12 cellular contexts compared by ENCODE assay signal in the genomic region with DNA sequence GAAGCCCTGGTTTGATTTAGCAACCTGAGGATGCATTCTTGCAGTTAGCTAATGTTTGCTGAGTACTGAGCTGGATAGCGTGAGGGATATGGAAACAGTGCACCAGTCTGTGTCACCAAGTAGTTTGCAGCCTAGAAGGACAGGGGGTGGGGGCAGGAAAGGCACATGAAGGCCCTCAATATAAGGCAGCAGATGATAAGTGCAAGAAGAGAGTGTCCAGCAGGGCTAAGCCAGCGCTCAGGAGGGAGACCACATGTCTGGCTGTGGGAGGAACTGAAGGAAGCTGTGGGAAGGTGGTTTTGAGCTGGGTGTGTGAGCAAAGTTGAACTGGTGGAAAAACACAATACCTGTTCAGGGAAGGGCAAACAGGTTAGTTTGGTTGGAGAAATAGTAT. TPM values are rescaled to one million over a fixed set of nuclear protein-coding genes. Genes with fewer than 3 reads are reported as not detected.
DNase-seq lines count a peak whose midpoint lies in the region; ATAC-seq and TF ChIP-seq lines count a peak whose summit lies in the region.
"Had no signal": no experiment of that assay in that cellular context is flagged by ENCODE, and none has a peak within 500 bp of the region (broad histone marks: within the 10 kb centered on the region; RNA-seq: fewer than 3 reads in every experiment).

No MANE protein-coding gene starts in this region.

- peak overlapping the region; percentile 58; the same call in 1 of the 2 replicates for H3K4me2 ChIP-seq in OCI-LY3 (ENCODE audit: low read length)

- H3K9me3 ChIP-seq in OCI-LY3 (ENCODE audit: insufficient read depth, low read length) (no peaks in the 10 kb centered on the region), adrenal gland (replicated peaks in 1 of 3) (no peaks in the 10 kb centered on the region)
- H3K9me3 ChIP-seq: colonic mucosa had no signal

- H3K27me3 Mint-ChIP-seq in activated T-cell treated with anti-CD3 and anti-CD28 coated beads, Interleukin-2, amount 50 U/mL, for 4 hours (ENCODE audit: low read depth), result no peaks in the 10 kb centered on the region
- no peaks in the 10 kb centered on the region for H3K27me3 Mint-ChIP-seq in stimulated activated naive CD8-positive, alpha-beta T cell treated with anti-CD3 and anti-CD28 coated beads, Interleukin-15, amount 100 ng/mL, for 72 hours
- H3K27me3 Mint-ChIP-seq: activated naive CD4-positive, alpha-beta T cell treated with anti-CD3 and anti-CD28 coated beads, Interleukin-2, amount 50 U/mL, for 24 hours; stimulated activated memory B cell treated with anti-CD40 and anti-IgM and Interleukin-4, amounts not matched to agents 10 μg/mL and 1 μg/mL and 100 μg/mL, for 72 hours had no signal

- TF ChIP-seq CTCF in OCI-LY3 (IDR thresholded peaks at IDR 0.05; ENCODE audit: low read depth, low read length) (no peak), adrenal gland (IDR thresholded peaks at IDR 0.05) (no peak)

- no peak for DNase-seq in activated T-cell treated with anti-CD3 and anti-CD28 coated beads, Interleukin-2, amount 50 U/mL, for 4 hours
- DNase-seq in activated T-cell treated with anti-CD3 and anti-CD28 coated beads for 4 hours (no peak), epithelial cell of prostate (ENCODE audit: low read depth, low spot score) (peak; percentile 44), amniotic stem cell (lab: John Stamatoyannopoulos, UW) (no peak), H7 (no peak), adrenal gland (no peak)
- no peak for DNase-seq in stimulated activated naive CD8-positive, alpha-beta T cell treated with anti-CD3 and anti-CD28 coated beads, Interleukin-15, amount 100 ng/mL, for 72 hours

- peak overlapping the region; percentile 17 for H3K4me3 Mint-ChIP-seq in activated T-cell treated with anti-CD3 and anti-CD28 coated beads, Interleukin-2, amount 50 U/mL, for 4 hours
- no peak overlapping the region for H3K4me3 Mint-ChIP-seq in stimulated activated naive CD8-positive, alpha-beta T cell treated with anti-CD3 and anti-CD28 coated beads, Interleukin-15, amount 100 ng/mL, for 72 hours
- H3K4me3 Mint-ChIP-seq: stimulated activated memory B cell treated with anti-CD40 and anti-IgM and Interleukin-4, amounts not matched to agents 10 μg/mL and 1 μg/mL and 100 μg/mL, for 72 hours had no signal

- no peaks in the 10 kb centered on the region for H3K9me3 Mint-ChIP-seq in activated T-cell treated with anti-CD3 and anti-CD28 coated beads, Interleukin-2, amount 50 U/mL, for 4 hours
- H3K9me3 Mint-ChIP-seq in stimulated activated naive CD8-positive, alpha-beta T cell treated with anti-CD3 and anti-CD28 coated beads, Interleukin-15, amount 100 ng/mL, for 72 hours, result no peaks in the 10 kb centered on the region
- H3K9me3 Mint-ChIP-seq: activated naive CD4-positive, alpha-beta T cell treated with anti-CD3 and anti-CD28 coated beads, Interleukin-2, amount 50 U/mL, for 24 hours; stimulated activated memory B cell treated with anti-CD40 and anti-IgM and Interleukin-4, amounts not matched to agents 10 μg/mL and 1 μg/mL and 100 μg/mL, for 72 hours had no signal

- ATAC-seq in activated T-cell treated with anti-CD3 and anti-CD28 coated beads, Interleukin-2, amount 50 U/mL, for 4 hours, result peak; percentile 15 to 34
- ATAC-seq in stimulated activated naive CD8-positive, alpha-beta T cell treated with anti-CD3 and anti-CD28 coated beads, Interleukin-15, amount 100 ng/mL, for 72 hours, result peak; percentile 27

- H3K4me3 ChIP-seq in OCI-LY3 (ENCODE audit: low read length) (no peak overlapping the region), H7 (ENCODE audit: insufficient read depth, low read depth, low read length) (no peak overlapping the region), adrenal gland (no peak overlapping the region)
- H3K4me3 ChIP-seq: colonic mucosa had no signal

- no peaks in the 10 kb centered on the region for H3K36me3 Mint-ChIP-seq in activated T-cell treated with anti-CD3 and anti-CD28 coated beads, Interleukin-2, amount 50 U/mL, for 4 hours (ENCODE audit: insufficient read depth)
- H3K36me3 Mint-ChIP-seq: activated naive CD4-positive, alpha-beta T cell treated with anti-CD3 and anti-CD28 coated beads, Interleukin-2, amount 50 U/mL, for 24 hours; stimulated activated memory B cell treated with anti-CD40 and anti-IgM and Interleukin-4, amounts not matched to agents 10 μg/mL and 1 μg/mL and 100 μg/mL, for 72 hours had no signal

- H3K27ac Mint-ChIP-seq in stimulated activated naive CD8-positive, alpha-beta T cell treated with anti-CD3 and anti-CD28 coated beads, Interleukin-15, amount 100 ng/mL, for 72 hours, result no peak overlapping the region
- H3K27ac Mint-ChIP-seq: stimulated activated memory B cell treated with anti-CD40 and anti-IgM and Interleukin-4, amounts not matched to agents 10 μg/mL and 1 μg/mL and 100 μg/mL, for 72 hours had no signal

- H3K27me3 ChIP-seq in OCI-LY3 (ENCODE audit: low read depth, low read length) (peaks cover 41% of the 10 kb centered on the region), H7 (ENCODE audit: control insufficient read depth, insufficient read depth, low read length) (peaks cover 4% of the 10 kb centered on the region; the same call in 1 of the 2 replicates), adrenal gland (no peaks in the 10 kb centered on the region)
- H3K27me3 ChIP-seq: colonic mucosa had no signal

- H3K36me3 ChIP-seq in OCI-LY3 (replicated peaks; ENCODE audit: low read depth, low read length), result no peaks in the 10 kb centered on the region
- H3K36me3 ChIP-seq in H7 (replicated peaks; ENCODE audit: control insufficient read depth, insufficient read depth, low read length), result no peaks in the 10 kb centered on the region
- H3K36me3 ChIP-seq in adrenal gland (replicated peaks in 1 of 2), result no peaks in the 10 kb centered on the region
- H3K36me3 ChIP-seq: colonic mucosa had no signal

- WGBS in adrenal gland, 4 donors, result 60 to 88% (median 65%) methylated on average over 2 of the region's 2 CpGs

- H3K27ac ChIP-seq in OCI-LY3 (ENCODE audit: low read length) (no peak overlapping the region), epithelial cell of prostate (peak overlapping the region; percentile 57), adrenal gland (no peak overlapping the region)
- H3K27ac ChIP-seq: colonic mucosa had no signal

- H3K79me2 ChIP-seq in OCI-LY3 (ENCODE audit: low read length), result no peaks in the 10 kb centered on the region

- intact Hi-C loops in adrenal gland (cut with DNase I), result no loop called here

- no peak for TF ChIP-seq POLR2A in adrenal gland (IDR thresholded peaks at IDR 0.05)

- peaks cover 27% of the 10 kb centered on the region for H3K4me1 Mint-ChIP-seq in activated T-cell treated with anti-CD3 and anti-CD28 coated beads, Interleukin-2, amount 50 U/mL, for 4 hours (ENCODE audit: low read depth)
- H3K4me1 Mint-ChIP-seq in stimulated activated naive CD8-positive, alpha-beta T cell treated with anti-CD3 and anti-CD28 coated beads, Interleukin-15, amount 100 ng/mL, for 72 hours, result peaks cover 30% of the 10 kb centered on the region

- no peak overlapping the region for H2AFZ ChIP-seq in OCI-LY3 (ENCODE audit: low read depth, low read length)

- no peaks in the 10 kb centered on the region for H3K4me1 ChIP-seq in OCI-LY3 (ENCODE audit: low read length)
- H3K4me1 ChIP-seq in adrenal gland (replicated peaks in 1 of 2), result peaks cover 0 to 8% of the 10 kb centered on the region in 2 donors
- H3K4me1 ChIP-seq: colonic mucosa had no signal

- H3K9ac ChIP-seq in OCI-LY3 (ENCODE audit: low read length), result no peak overlapping the region

- no peaks in the 10 kb centered on the region for H4K20me1 ChIP-seq in OCI-LY3 (ENCODE audit: insufficient read depth, low read length)

RNA-seq across cellular contexts. Expression of a gene that starts 1.7 kb away (rescaled TPM):
- not detected for total RNA-seq in activated T-cell treated with anti-CD3 and anti-CD28 coated beads, Interleukin-2, amount 50 U/mL, for 4 hours
- total RNA-seq in H7 (2014; rRNA removed; shearing (Covaris generic)), result not detected in 2 replicates
- under 1 TPM in 2 of 8 donors, not detected in 6; 0.34 to 0.50 TPM for total RNA-seq in adrenal gland
- under 1 TPM in 1 of 3 donors, not detected in 2; 0.27 TPM for polyA plus RNA-seq in adrenal gland
- total RNA-seq: colonic mucosa had no signal
- polyA plus RNA-seq: keratinocyte had no signal

RNA-seq across cellular contexts. Expression of a gene that starts 13.9 kb away (rescaled TPM):
- 10 to 100 TPM; 23.0 to 29.1 (median 28.0) TPM for total RNA-seq in activated T-cell treated with anti-CD3 and anti-CD28 coated beads, Interleukin-2, amount 50 U/mL, for 4 hours
- 7.5 and 8.2 TPM in 2 replicates for total RNA-seq in H7 (2014; rRNA removed; shearing (Covaris generic))
- total RNA-seq in adrenal gland, result 100 to 1,000 TPM in 1 of 8 donors, 10 to 100 TPM in 7; 11.2 to 230 (median 43.3) TPM
- 100 to 1,000 TPM in 1 of 3 donors, 10 to 100 TPM in 2; 29.9 to 204 (median 68.6) TPM for polyA plus RNA-seq in adrenal gland

RNA-seq across cellular contexts. Expression of a gene that starts 50.9 kb away (rescaled TPM):
- not detected for total RNA-seq in activated T-cell treated with anti-CD3 and anti-CD28 coated beads, Interleukin-2, amount 50 U/mL, for 4 hours
- total RNA-seq in H7 (2014; rRNA removed; shearing (Covaris generic)), result 7.8 and 11.5 TPM in 2 replicates
- total RNA-seq in adrenal gland, result 1 to 10 TPM in 6 of 8 donors, not detected in 2; 2.3 to 4.7 (median 3.5) TPM
- 10 to 100 TPM in 1 of 3 donors, 1 to 10 TPM in 2; 1.2 to 20.9 (median 7.4) TPM for polyA plus RNA-seq in adrenal gland
